In genomic region chr6:131808460-131809269, GRCh38 we compare ENCODE assay signal across 8 cellular contexts. TPM values are rescaled to one million over a fixed set of nuclear protein-coding genes. Genes with fewer than 3 reads are reported as not detected.
DNase-seq lines count a peak whose midpoint lies in the region; ATAC-seq and TF ChIP-seq lines count a peak whose summit lies in the region.

No MANE protein-coding gene starts in this region.

- H3K9me3 Mint-ChIP-seq in activated CD4-positive, alpha-beta T cell treated with anti-CD3 and anti-CD28 coated beads, Interleukin-2, amount 10 ng/mL, durations not matched to agents 7 days and 5 days, result no peaks in the 10 kb centered on the region

- no peak for ATAC-seq in HG03025 (IDR thresholded peaks at IDR 0.05; ENCODE audit: low FRiP score, unreplicated experiment)

- TF ChIP-seq CTCF in ascending aorta (IDR thresholded peaks at IDR 0.05), result no peak
- no peak for TF ChIP-seq CTCF in liver (IDR thresholded peaks at IDR 0.05; ENCODE audit: low read depth, low read length, missing input control)
- no peak for TF ChIP-seq CTCF in testis (IDR thresholded peaks at IDR 0.05)

- H3K4me3 Mint-ChIP-seq in activated CD4-positive, alpha-beta T cell treated with anti-CD3 and anti-CD28 coated beads, Interleukin-2, amount 10 ng/mL, durations not matched to agents 7 days and 5 days, result peak overlapping the region; percentile 63

- no peaks in the 10 kb centered on the region for H3K36me3 Mint-ChIP-seq in activated CD4-positive, alpha-beta T cell treated with anti-CD3 and anti-CD28 coated beads, Interleukin-2, amount 10 ng/mL, durations not matched to agents 7 days and 5 days (ENCODE audit: low read depth)

- peak overlapping the region in 1 of 2 donors; percentile 58 for H3K9ac ChIP-seq in liver (ENCODE audit: low read depth in 1 of 2, low read length in 2 of 2)

- H3K4me1 ChIP-seq in ascending aorta, result peaks cover 8 to 26% of the 10 kb centered on the region in 2 donors
- peaks cover 0 to 20% (median 10%) of the 10 kb centered on the region in 4 donors for H3K4me1 ChIP-seq in liver (ENCODE audit: control insufficient read depth in 4 of 4, insufficient read depth in 4 of 4, low read length in 3 of 4)
- peaks cover 3% of the 10 kb centered on the region for H3K4me1 ChIP-seq in testis

- H3K36me3 ChIP-seq in ascending aorta (no peaks in the 10 kb centered on the region), liver (ENCODE audit: control insufficient read depth in 4 of 4, insufficient read depth in 3 of 4, low read depth in 1 of 4, low read length in 3 of 4) (no peaks in the 10 kb centered on the region), testis (ENCODE audit: low read depth, missing control alignments) (no peaks in the 10 kb centered on the region)

- no peak for TF ChIP-seq POLR2A in testis (IDR thresholded peaks at IDR 0.05)

- H3K9me3 ChIP-seq in ascending aorta (no peaks in the 10 kb centered on the region), liver (ENCODE audit: control insufficient read depth in 4 of 4, low read length in 3 of 4) (no peaks in the 10 kb centered on the region), testis (no peaks in the 10 kb centered on the region)

- no peaks in the 10 kb centered on the region for H3K27me3 ChIP-seq in ascending aorta
- no peaks in the 10 kb centered on the region for H3K27me3 ChIP-seq in liver (ENCODE audit: control insufficient read depth in 4 of 4, insufficient read depth in 4 of 4, low read length in 3 of 4)
- no peaks in the 10 kb centered on the region for H3K27me3 ChIP-seq in testis

- peak overlapping the region; percentile 84 to 86 for H3K27ac ChIP-seq in ascending aorta
- peak overlapping the region; percentile 56 to 80 for H3K27ac ChIP-seq in liver (ENCODE audit: low read depth in 1 of 2, low read length in 2 of 2)
- H3K27ac ChIP-seq in testis, result peak overlapping the region; percentile 67 to 78

- H3K27me3 Mint-ChIP-seq in activated CD4-positive, alpha-beta T cell treated with anti-CD3 and anti-CD28 coated beads, Interleukin-2, amount 10 ng/mL, durations not matched to agents 7 days and 5 days, result peaks cover 52% of the 10 kb centered on the region

- TF ChIP-seq RAD21 in liver (IDR thresholded peaks at IDR 0.05), result peak in 1 of 2 donors; percentile 22

- DNase-seq in activated CD4-positive, alpha-beta T cell treated with anti-CD3 and anti-CD28 coated beads, Interleukin-2, amount 10 ng/mL, durations not matched to agents 7 days and 5 days, result no peak
- no peak for DNase-seq in activated CD4-positive, alpha-beta T cell treated with anti-CD3 and anti-CD28 coated beads for 48 hours
- DNase-seq in ascending aorta (ENCODE audit: low spot score in 2 of 2), result no peak
- DNase-seq in testis, result no peak
- no peak for DNase-seq in NCI-H187 treated with DMSO at 0.1 percent for 48 hours (lab: John Stamatoyannopoulos, UW)
- no peak for DNase-seq in NCI-H2227 treated with DMSO at 0.1 percent for 48 hours (lab: John Stamatoyannopoulos, UW)

- intact Hi-C loops in ascending aorta (cut with DNase I) (loop anchor here (1.0 to 5.0 kb wide), 3 partner anchors 23 to 181 kb away; partner anchors contain the start of gene MED23), testis (cut with DNase I; ENCODE audit: low total_unique reads) (no loop called here)

- 25% methylated on average over 12 of the region's 12 CpGs for WGBS in liver
- WGBS in testis, 2 donors, result 16 to 26% methylated on average over 12 of the region's 12 CpGs

- CTCF ChIA-PET in activated CD4-positive, alpha-beta T cell treated with anti-CD3 and anti-CD28 coated beads, Interleukin-2, amount 10 ng/mL, durations not matched to agents 7 days and 5 days (lab: Charles Lee), result no interaction called here

- POLR2A ChIA-PET in activated CD4-positive, alpha-beta T cell treated with anti-CD3 and anti-CD28 coated beads, Interleukin-2, amount 10 ng/mL, durations not matched to agents 7 days and 5 days (lab: Charles Lee), result interaction anchor here (0.6 kb wide), 1 partner anchor 413 kb away, joined by 3 read pairs; no protein-coding TSS in a partner anchor

- H3K4me3 ChIP-seq in ascending aorta, result peak overlapping the region; percentile 65 to 67
- H3K4me3 ChIP-seq in liver (ENCODE audit: low read depth in 1 of 3, low read length in 3 of 3), result peak overlapping the region; percentile 34 to 96 (median 86)
- H3K4me3 ChIP-seq in testis, result peak overlapping the region; percentile 67 to 68

- H3K4me1 Mint-ChIP-seq in activated CD4-positive, alpha-beta T cell treated with anti-CD3 and anti-CD28 coated beads, Interleukin-2, amount 10 ng/mL, durations not matched to agents 7 days and 5 days, result peaks cover 14% of the 10 kb centered on the region

- no peak overlapping the region for H3K27ac Mint-ChIP-seq in activated CD4-positive, alpha-beta T cell treated with anti-CD3 and anti-CD28 coated beads, Interleukin-2, amount 10 ng/mL, durations not matched to agents 7 days and 5 days

TF ChIP-seq in liver, 16 proteins besides CTCF, POLR2A, EP300 and RAD21:
- TF ChIP-seq NR2F2 (IDR thresholded peaks at IDR 0.05) (no peak), RXRA (IDR thresholded peaks at IDR 0.05) (no peak), JUND (IDR thresholded peaks at IDR 0.05) (no peak), GABPA (IDR thresholded peaks at IDR 0.05 in 1 of 2, conservative IDR thresholded peaks at IDR 0.05 in 1 of 2) (no peak), FOXA1 (IDR thresholded peaks at IDR 0.05) (no peak), HNF4A (conservative IDR thresholded peaks at IDR 0.05) (no peak), TAF1 (conservative IDR thresholded peaks at IDR 0.05) (no peak), HNF4G (IDR thresholded peaks at IDR 0.05) (no peak), ZBTB33 (IDR thresholded peaks at IDR 0.05) (no peak), REST (IDR thresholded peaks at IDR 0.05) (no peak), SP1 (IDR thresholded peaks at IDR 0.05) (no peak), EGR1 (IDR thresholded peaks at IDR 0.05; ENCODE audit: low read depth in 2 of 2) (no peak)
- TF ChIP-seq, protein P1, sequence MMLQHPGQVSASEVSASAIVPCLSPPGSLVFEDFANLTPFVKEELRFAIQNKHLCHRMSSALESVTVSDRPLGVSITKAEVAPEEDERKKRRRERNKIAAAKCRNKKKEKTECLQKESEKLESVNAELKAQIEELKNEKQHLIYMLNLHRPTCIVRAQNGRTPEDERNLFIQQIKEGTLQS (IDR thresholded peaks at IDR 0.05), result no peak

RNA-seq across cellular contexts. Expression of gene ENPP1, which starts 0.8 kb away (rescaled TPM):
- total RNA-seq in activated CD4-positive, alpha-beta T cell treated with anti-CD3 and anti-CD28 coated beads, Interleukin-2, amount 10 ng/mL, durations not matched to agents 7 days and 5 days, result under 1 TPM; 0.10 to 0.12 TPM
- 4.5 TPM for total RNA-seq in ascending aorta
- 10 to 100 TPM; 27.2 to 53.1 TPM for total RNA-seq in liver
- 10 to 100 TPM in 1 of 2 donors, 1 to 10 TPM in 1; 9.5 to 35.1 TPM for polyA plus RNA-seq in liver
- 10 to 100 TPM; 12.0 to 16.0 TPM for total RNA-seq in testis
- 8.3 TPM for polyA plus RNA-seq in testis (ENCODE audit: insufficient read depth, low read depth, low replicate concordance)
